Comparison of ENCODE assay signal across 10 cellular contexts in the genomic region with DNA sequence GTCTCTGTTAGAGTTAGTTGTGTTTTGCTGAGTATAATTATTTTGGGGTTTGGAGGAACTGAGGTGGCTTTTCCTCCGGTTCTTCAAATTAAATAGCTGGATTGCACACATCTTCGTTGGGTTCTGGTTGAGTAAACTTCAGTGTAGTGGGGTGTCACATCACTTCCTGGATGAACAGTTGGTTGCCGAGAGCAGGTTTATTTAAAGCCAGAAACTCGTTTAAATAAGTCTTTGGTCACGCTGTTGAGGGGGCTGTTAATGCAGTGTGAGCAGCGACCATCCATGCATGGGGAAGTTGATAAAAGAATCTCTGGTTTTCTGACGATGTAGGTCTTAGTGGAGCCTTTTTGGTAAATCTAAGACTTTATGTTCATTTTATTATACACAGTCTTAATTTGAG.
DNase-seq lines count a peak whose midpoint lies in the region; ATAC-seq and TF ChIP-seq lines count a peak whose summit lies in the region.
"Had no signal": no experiment of that assay in that cellular context is flagged by ENCODE, and none has a peak within 500 bp of the region (broad histone marks: within the 10 kb centered on the region; RNA-seq: fewer than 3 reads in every experiment).

No MANE protein-coding gene starts in this region.

- no peaks in the 10 kb centered on the region for H3K9me3 Mint-ChIP-seq in effector memory CD8-positive, alpha-beta T cell

- no peaks in the 10 kb centered on the region for H3K9me2 ChIP-seq in SU-DHL-6 (replicated peaks; ENCODE audit: insufficient read depth, low read length)

- peaks cover 14 to 32% of the 10 kb centered on the region in 2 donors for H3K27me3 Mint-ChIP-seq in effector memory CD8-positive, alpha-beta T cell

- peak overlapping the region; percentile 97 for H3K27ac ChIP-seq in BLaER1
- H3K27ac ChIP-seq in SU-DHL-6 (ENCODE audit: low read depth, low read length) = peak overlapping the region; percentile 52
- H3K27ac ChIP-seq: C4-2B, SJSA1 had no signal

- H3K4me1 Mint-ChIP-seq in effector memory CD8-positive, alpha-beta T cell (ENCODE audit: low read depth in 2 of 2) = peaks cover 3 to 4% of the 10 kb centered on the region in 2 donors

- DNase-seq in kidney tubule cell (ENCODE audit: low spot score) (peak; percentile 48), AG20443 (ENCODE audit: low spot score) (no peak), LoVo (ENCODE audit: low spot score) (no peak)
- DNase-seq in effector memory CD8-positive, alpha-beta T cell = no peak

- H3K4me2 ChIP-seq in BLaER1 (peak overlapping the region; percentile 91), SU-DHL-6 (ENCODE audit: low read depth, low read length, poor library complexity, severe bottlenecking) (peak overlapping the region; percentile 52)

- no peak overlapping the region for H2AFZ ChIP-seq in SU-DHL-6 (ENCODE audit: low read depth, low read length, severe bottlenecking)

- H4K20me1 ChIP-seq in BLaER1 = no peaks in the 10 kb centered on the region
- H4K20me1 ChIP-seq in SU-DHL-6 (ENCODE audit: low read depth, low read length) = no peaks in the 10 kb centered on the region

- no peaks in the 10 kb centered on the region for H3K27me3 ChIP-seq in BLaER1
- H3K27me3 ChIP-seq in SU-DHL-6 (ENCODE audit: low read length) = no peaks in the 10 kb centered on the region
- H3K27me3 ChIP-seq: SJSA1 had no signal

- H3K36me3 ChIP-seq in BLaER1 (no peaks in the 10 kb centered on the region), SU-DHL-6 (ENCODE audit: low read length) (no peaks in the 10 kb centered on the region)
- H3K36me3 ChIP-seq: SJSA1 had no signal

- H3F3A ChIP-seq in SU-DHL-6 (ENCODE audit: insufficient read depth) = peaks cover 8% of the 10 kb centered on the region

- H3K79me2 ChIP-seq in SU-DHL-6 (ENCODE audit: insufficient read depth, low read length) = no peaks in the 10 kb centered on the region

- no peaks in the 10 kb centered on the region for H3K9me3 ChIP-seq in BLaER1
- H3K9me3 ChIP-seq in SU-DHL-6 (ENCODE audit: insufficient read depth, low read length) = no peaks in the 10 kb centered on the region
- H3K9me3 ChIP-seq: SJSA1 had no signal

- H3K36me3 Mint-ChIP-seq in effector memory CD8-positive, alpha-beta T cell (ENCODE audit: insufficient read depth) = no peaks in the 10 kb centered on the region

- peaks cover 76% of the 10 kb centered on the region for H3K4me1 ChIP-seq in BLaER1

- TF ChIP-seq CTCF in SU-DHL-6 (IDR thresholded peaks at IDR 0.05; ENCODE audit: insufficient read depth, low read length, poor library complexity, severe bottlenecking) = no peak

- H3K27ac Mint-ChIP-seq in effector memory CD8-positive, alpha-beta T cell = no peak overlapping the region

- ATAC-seq in GM19455 (IDR thresholded peaks at IDR 0.05; ENCODE audit: unreplicated experiment) = peak; percentile 29
- no peak for ATAC-seq in effector memory CD8-positive, alpha-beta T cell (replicated peaks)
- no peak for ATAC-seq in GM19023 (IDR thresholded peaks at IDR 0.05; ENCODE audit: unreplicated experiment)

- H3K4me3 Mint-ChIP-seq in effector memory CD8-positive, alpha-beta T cell = no peak overlapping the region

- peak overlapping the region; percentile 67 for H3K4me3 ChIP-seq in BLaER1
- H3K4me3 ChIP-seq in SU-DHL-6 (ENCODE audit: insufficient read depth, low read length, poor library complexity, severe bottlenecking) = peak overlapping the region; percentile 1
- H3K4me3 ChIP-seq: SJSA1 had no signal

- peak overlapping the region; percentile 93 for H3K9ac ChIP-seq in BLaER1
- no peak overlapping the region for H3K9ac ChIP-seq in SU-DHL-6 (ENCODE audit: low read length)
